ENCODE assay signal across 10 cellular contexts in the genomic region with DNA sequence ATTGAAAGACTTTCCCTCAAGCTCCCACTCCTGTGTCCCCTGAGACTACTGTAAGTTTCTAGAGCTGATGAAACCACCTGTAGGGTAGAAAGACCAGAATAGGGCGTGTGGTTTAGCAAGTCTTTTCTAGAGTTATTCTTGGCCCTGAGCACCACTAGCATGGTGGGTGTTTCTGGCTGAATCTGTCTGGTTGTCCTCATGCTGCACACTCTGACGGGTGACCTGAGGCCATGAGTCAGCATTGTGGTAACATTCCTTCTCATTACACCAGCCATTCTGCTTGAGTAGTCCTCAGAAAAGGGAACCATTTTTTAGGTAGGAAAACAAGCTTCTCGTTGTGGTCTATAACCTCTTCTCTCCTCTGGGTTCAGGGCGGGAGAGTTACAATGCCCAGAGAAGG.
DNase-seq lines count a peak whose midpoint lies in the region; ATAC-seq and TF ChIP-seq lines count a peak whose summit lies in the region.
"Had no signal": no experiment of that assay in that cellular context is flagged by ENCODE, and none has a peak within 500 bp of the region (broad histone marks: within the 10 kb centered on the region; RNA-seq: fewer than 3 reads in every experiment).

No MANE protein-coding gene starts in this region.

- H3K36me3 Mint-ChIP-seq in neural progenitor cell = no peaks in the 10 kb centered on the region
- H3K36me3 Mint-ChIP-seq: natural killer cell had no signal

- DNase-seq in UCSD-AML1 (lab: John Stamatoyannopoulos, UW; ENCODE audit: unreplicated experiment) = peak; percentile 37
- DNase-seq in skeletal muscle cell (ENCODE audit: low read depth) = peak; percentile 95
- DNase-seq in neural progenitor cell (ENCODE audit: low spot score) = no peak
- no peak for DNase-seq in Karpas-422
- DNase-seq: natural killer cell had no signal

- H3K27me3 ChIP-seq in neural progenitor cell (no peaks in the 10 kb centered on the region), Karpas-422 (ENCODE audit: low read length) (no peaks in the 10 kb centered on the region)
- H3K27me3 ChIP-seq: upper lobe of left lung had no signal

- no peaks in the 10 kb centered on the region for H3K9me3 Mint-ChIP-seq in neural progenitor cell
- H3K9me3 Mint-ChIP-seq: natural killer cell had no signal

- H3K4me2 ChIP-seq in neural progenitor cell = no peak overlapping the region
- no peak overlapping the region for H3K4me2 ChIP-seq in Karpas-422 (ENCODE audit: low read depth, low read length, poor library complexity, severe bottlenecking)

- no peak overlapping the region for H3K27ac Mint-ChIP-seq in neural progenitor cell
- H3K27ac Mint-ChIP-seq: natural killer cell had no signal

- H3K27ac ChIP-seq in neural progenitor cell (no peak overlapping the region), Karpas-422 (ENCODE audit: low read length) (no peak overlapping the region)
- H3K27ac ChIP-seq: upper lobe of left lung had no signal

- H3K9me3 ChIP-seq in neural progenitor cell (ENCODE audit: low read depth) (no peaks in the 10 kb centered on the region), Karpas-422 (ENCODE audit: low read length) (no peaks in the 10 kb centered on the region)
- H3K9me3 ChIP-seq: upper lobe of left lung had no signal

- H3K9ac ChIP-seq in neural progenitor cell (no peak overlapping the region), Karpas-422 (ENCODE audit: low read length) (no peak overlapping the region)

- H3K4me1 Mint-ChIP-seq in neural progenitor cell = peaks cover 4% of the 10 kb centered on the region

- H3K9me2 ChIP-seq in Karpas-422 (replicated peaks; ENCODE audit: insufficient read depth, low read length) = no peaks in the 10 kb centered on the region

- H2AFZ ChIP-seq in neural progenitor cell (replicated peaks) = no peak overlapping the region
- no peak overlapping the region for H2AFZ ChIP-seq in Karpas-422 (ENCODE audit: low read length)

- no peaks in the 10 kb centered on the region for H3K4me1 ChIP-seq in neural progenitor cell
- no peaks in the 10 kb centered on the region; the same call in 1 of the 2 replicates for H3K4me1 ChIP-seq in Karpas-422 (ENCODE audit: low read length)
- H3K4me1 ChIP-seq: upper lobe of left lung had no signal

- no peaks in the 10 kb centered on the region for H3K27me3 Mint-ChIP-seq in neural progenitor cell (ENCODE audit: insufficient read depth, low read depth)

- H3K79me2 ChIP-seq in neural progenitor cell (ENCODE audit: low read depth) (no peaks in the 10 kb centered on the region), Karpas-422 (ENCODE audit: low read length) (no peaks in the 10 kb centered on the region)

- TF ChIP-seq CTCF in neural progenitor cell (IDR thresholded peaks at IDR 0.05) = no peak

- ATAC-seq in GM18868 (IDR thresholded peaks at IDR 0.05; ENCODE audit: unreplicated experiment) = peak; percentile 87
- peak; percentile 92 for ATAC-seq in HG03378 (IDR thresholded peaks at IDR 0.05; ENCODE audit: unreplicated experiment)
- ATAC-seq in HG03039 (IDR thresholded peaks at IDR 0.05; ENCODE audit: unreplicated experiment) = no peak
- no peak for ATAC-seq in GM21423 (IDR thresholded peaks at IDR 0.05; ENCODE audit: unreplicated experiment)

- no peaks in the 10 kb centered on the region for H3F3A ChIP-seq in neural progenitor cell (ENCODE audit: low read depth)

- H3K36me3 ChIP-seq in neural progenitor cell = no peaks in the 10 kb centered on the region
- H3K36me3 ChIP-seq in Karpas-422 (ENCODE audit: insufficient read depth, low read length) = no peaks in the 10 kb centered on the region
- H3K36me3 ChIP-seq: upper lobe of left lung had no signal

- no peak overlapping the region for H3K4me3 ChIP-seq in skeletal muscle cell (ENCODE audit: low read depth, low read length)
- H3K4me3 ChIP-seq in neural progenitor cell = no peak overlapping the region
- no peak overlapping the region for H3K4me3 ChIP-seq in Karpas-422 (ENCODE audit: low read length)
- H3K4me3 ChIP-seq: upper lobe of left lung had no signal

- no peak overlapping the region for H3K4me3 Mint-ChIP-seq in neural progenitor cell
- H3K4me3 Mint-ChIP-seq: natural killer cell had no signal

- no peaks in the 10 kb centered on the region for H4K20me1 ChIP-seq in neural progenitor cell (ENCODE audit: low read depth)
- no peaks in the 10 kb centered on the region for H4K20me1 ChIP-seq in Karpas-422 (ENCODE audit: insufficient read depth, low read depth, low read length)

Comparison
In these comparisons a context has a peak if more than half of its experiments do, and no peak if none do; other contexts are left out.
1. ATAC-seq: peak in GM18868 (single experiment) and HG03378 (single experiment); none in HG03039 (single experiment) and GM21423 (single experiment).
2. DNase-seq: peak in UCSD-AML1 (single experiment) and skeletal muscle cell (single experiment); none in neural progenitor cell (single experiment) and Karpas-422 (single experiment).